ENCODE assay signal across 8 cellular contexts in genomic region chr2:47016172-47016913, GRCh38.
DNase-seq lines count a peak whose midpoint lies in the region; ATAC-seq, FAIRE-seq and TF ChIP-seq lines count a peak whose summit lies in the region.

No MANE protein-coding gene starts in this region.

- CTCF ChIA-PET in mammary epithelial cell (lab: Charles Lee; ENCODE audit: low non-redundant PET) (interaction anchor here (0.6 to 0.7 kb wide), 2 partner anchors 12 to 1052 kb away, joined by 4 read pairs; no protein-coding TSS in a partner anchor), HepG2 (lab: Yijun Ruan, JAX; ENCODE audit: low intra/inter-chr PET ratio, low total read pairs) (no interaction called here)

- no peak for TF ChIP-seq EP300 in HepG2 (IDR thresholded peaks at IDR 0.05; ENCODE audit: low read depth in 2 of 2, low read length in 2 of 2)
- TF ChIP-seq EP300 in HepG2 (CRISPR knock-in tag; IDR thresholded peaks at IDR 0.05; ENCODE audit: borderline replicate concordance) = no peak

- FAIRE-seq in HepG2 (lab: Jason Lieb, UNC) = no peak

- no peak overlapping the region for H3K4me2 ChIP-seq in mammary epithelial cell (ENCODE audit: insufficient read depth, low read depth, low read length)
- H3K4me2 ChIP-seq in HepG2 (ENCODE audit: low read depth, low read length) = no peak overlapping the region

- TF ChIP-seq RAD21 in HepG2 (CRISPR knock-in tag; IDR thresholded peaks at IDR 0.05) = no peak

- POLR2A ChIA-PET in HepG2 (lab: Yijun Ruan, JAX) = interaction anchor here (1.1 kb wide), 1 partner anchor 109 kb away, joined by 3 read pairs; no protein-coding TSS in a partner anchor

- no peaks in the 10 kb centered on the region for H3K79me2 ChIP-seq in mammary epithelial cell (ENCODE audit: insufficient read depth, low read length)
- H3K79me2 ChIP-seq in HepG2 (ENCODE audit: insufficient read depth, low read length) = no peaks in the 10 kb centered on the region

- no peaks in the 10 kb centered on the region for H4K20me1 ChIP-seq in mammary epithelial cell (ENCODE audit: insufficient read depth, low read length)
- no peaks in the 10 kb centered on the region for H4K20me1 ChIP-seq in HepG2 (ENCODE audit: insufficient read depth, low read length)

- H3K9ac ChIP-seq in mammary epithelial cell (ENCODE audit: insufficient read depth, low read length) (no peak overlapping the region), HepG2 (ENCODE audit: insufficient read depth, low read depth, low read length) (no peak overlapping the region)

- peak; percentile 88 for DNase-seq in EL
- peak; percentile 73 for DNase-seq in NCI-H2171 (lab: John Stamatoyannopoulos, UW)
- DNase-seq in mammary epithelial cell = peak; percentile 80
- DNase-seq in HepG2 (ENCODE audit: low spot score) = no peak
- no peak for DNase-seq in GM13977 (ENCODE audit: low spot score)
- DNase-seq in activated CD4-positive, CD25-positive, alpha-beta regulatory T cell (lab: John Stamatoyannopoulos, UW) = no peak

- 79% methylated on average over 6 of the region's 6 CpGs for WGBS in mammary epithelial cell (ENCODE audit: low coverage, missing lambda C conversion rate)
- WGBS in HepG2 (ENCODE audit: low lambda C conversion rate) = 94% methylated on average over 6 of the region's 6 CpGs

- H3K36me3 ChIP-seq in mammary epithelial cell (ENCODE audit: insufficient read depth, low read length) (peaks cover 8% of the 10 kb centered on the region), HepG2 (replicated peaks in 1 of 2; ENCODE audit: control insufficient read depth in 1 of 2, insufficient read depth in 2 of 2, low read length in 2 of 2) (peaks cover 15 to 54% of the 10 kb centered on the region in 2 experiments; a peak in 4 of 5 replicates)

- H3K27ac ChIP-seq in mammary epithelial cell (ENCODE audit: insufficient read depth, low read depth, low read length) (no peak overlapping the region), HepG2 (ENCODE audit: extremely low read length, insufficient read depth, low read length) (peak overlapping the region; percentile 10)

- H2AFZ ChIP-seq in mammary epithelial cell (ENCODE audit: low read depth, low read length) (no peak overlapping the region), HepG2 (ENCODE audit: low read length) (no peak overlapping the region)

- no TSS peak for BruUV-seq in mammary epithelial cell (replicated peaks; lab: Mats Ljungman, UMichigan)
- no TSS peak for BruUV-seq in HepG2 (replicated peaks; lab: Mats Ljungman, UMichigan)

- ATAC-seq in HepG2 (no peak), HG02798 (IDR thresholded peaks at IDR 0.05; ENCODE audit: poor library complexity, unreplicated experiment) (no peak), HG03460 (IDR thresholded peaks at IDR 0.05; ENCODE audit: unreplicated experiment) (no peak)

- dilution Hi-C loops in mammary epithelial cell (cut with HindIII; ENCODE audit: low sequenced_read_pairs) = no loop called here

- no peaks in the 10 kb centered on the region for H3K9me3 ChIP-seq in mammary epithelial cell (replicated peaks; ENCODE audit: insufficient read depth, low read length)
- no peaks in the 10 kb centered on the region for H3K9me3 ChIP-seq in HepG2 (ENCODE audit: low read length)

- in situ Hi-C loops in mammary epithelial cell (cut with MboI; ENCODE audit: low sequenced_read_pairs in 2 of 2) = no loop called here
- in situ Hi-C loops in HepG2 (cut with HindIII; ENCODE audit: extremely low pct_ligation_motif_present, low pct_unique_long_range_greater_than_20kb) = no loop called here
- in situ Hi-C loops in GM13977 (cut with MboI; ENCODE audit: low pct_unique_long_range_greater_than_20kb, low sequenced_read_pairs, unreplicated experiment) = no loop called here

- no peak overlapping the region for H3K4me3 ChIP-seq in mammary epithelial cell (replicated peaks in 1 of 3; ENCODE audit: insufficient read depth in 1 of 3, low read depth in 2 of 3, low read length in 3 of 3)
- no peak overlapping the region for H3K4me3 ChIP-seq in HepG2 (replicated peaks in 1 of 3; ENCODE audit: insufficient read depth in 1 of 3, low read depth in 2 of 3, low read length in 3 of 3)

- TF ChIP-seq POLR2A in HepG2 (IDR thresholded peaks at IDR 0.05; ENCODE audit: insufficient read depth in 1 of 2, low read depth in 2 of 2, low read length in 2 of 2) = no peak

- TF ChIP-seq CTCF in mammary epithelial cell (conservative IDR thresholded peaks at IDR 0.05 in 1 of 2, IDR thresholded peaks at IDR 0.05 in 1 of 2; ENCODE audit: extremely low read depth in 1 of 2, insufficient read depth in 1 of 2, low read depth in 1 of 2, low read length in 2 of 2) (no peak), HepG2 (CRISPR knock-in tag; IDR thresholded peaks at IDR 0.05) (no peak), GM13977 (IDR thresholded peaks at IDR 0.05; ENCODE audit: extremely low read depth, insufficient read depth, missing control alignments) (no peak)

- intact Hi-C loops in mammary epithelial cell (cut with micrococcal nuclease) = loop anchor here (5.0 kb wide), 2 partner anchors 106 to 256 kb away; no protein-coding TSS in a partner anchor
- intact Hi-C loops in HepG2 (cut with micrococcal nuclease; ENCODE audit: unreplicated experiment) = no loop called here

- H3K27me3 ChIP-seq in mammary epithelial cell (ENCODE audit: insufficient read depth, low read length) (no peaks in the 10 kb centered on the region), HepG2 (ENCODE audit: control insufficient read depth in 1 of 2, insufficient read depth in 2 of 2, low read length in 2 of 2) (no peaks in the 10 kb centered on the region)

- H3K4me1 ChIP-seq in mammary epithelial cell (ENCODE audit: insufficient read depth, low read length) (peaks cover 5% of the 10 kb centered on the region), HepG2 (ENCODE audit: insufficient read depth, low read length) (no peaks in the 10 kb centered on the region)

TF ChIP-seq in HepG2, 621 proteins besides CTCF, POLR2A, EP300 and RAD21:
- TF ChIP-seq ATF5 (CRISPR knock-in tag; IDR thresholded peaks at IDR 0.05; ENCODE audit: low read depth) (no peak), NR2F1 (CRISPR knock-in tag; IDR thresholded peaks at IDR 0.05) (no peak), ISX (CRISPR knock-in tag; conservative IDR thresholded peaks at IDR 0.05) (no peak), NONO (IDR thresholded peaks at IDR 0.05) (no peak), NONO (CRISPR knock-in tag; conservative IDR thresholded peaks at IDR 0.05) (no peak), ZNF639 (CRISPR knock-in tag; conservative IDR thresholded peaks at IDR 0.05) (no peak), HMGA1 (CRISPR knock-in tag; conservative IDR thresholded peaks at IDR 0.05) (no peak), SRSF4 (IDR thresholded peaks at IDR 0.05; ENCODE audit: low read depth, low read length, poor library complexity, severe bottlenecking) (no peak), FOXM1 (CRISPR knock-in tag; IDR thresholded peaks at IDR 0.05) (no peak)
TF ChIP-seq in HepG2: peak in this region for 0.

Comparison
In these comparisons a context has a peak if more than half of its experiments do, and no peak if none do; other contexts are left out.
1. DNase-seq: peak in EL (single experiment), NCI-H2171 (single experiment) and mammary epithelial cell (single experiment); none in HepG2 (single experiment), GM13977 (single experiment) and activated CD4-positive, CD25-positive, alpha-beta regulatory T cell (0 of 4).